Comparison of ENCODE assay signal across 8 cellular contexts in the genomic region with DNA sequence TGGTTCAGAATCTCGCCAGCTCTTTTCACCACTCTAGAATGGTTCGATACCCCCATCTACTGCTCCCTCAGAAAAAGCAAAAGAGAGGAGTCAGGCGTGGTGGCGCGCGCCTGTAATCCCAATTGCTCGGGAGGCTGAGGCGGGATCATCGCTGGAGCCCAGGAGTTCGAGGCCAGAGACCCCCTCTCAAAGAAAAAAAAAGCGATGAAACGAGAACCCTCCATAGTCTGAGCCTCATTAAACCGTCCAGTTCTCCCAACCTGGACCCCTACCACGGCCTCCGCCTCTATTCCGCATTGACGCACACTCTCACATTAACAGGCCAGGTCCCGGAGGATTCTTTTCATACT. TPM values are rescaled to one million over a fixed set of nuclear protein-coding genes. Genes with fewer than 3 reads are reported as not detected.
DNase-seq lines count a peak whose midpoint lies in the region; ATAC-seq, FAIRE-seq and TF ChIP-seq lines count a peak whose summit lies in the region.

No MANE protein-coding gene starts in this region.

- no peaks in the 10 kb centered on the region for H3K36me3 Mint-ChIP-seq in activated naive CD4-positive, alpha-beta T cell treated with anti-CD3 and anti-CD28 coated beads, Interleukin-2, amount 50 U/mL, for 24 hours

- H3K4me3 ChIP-seq in body of pancreas: peak overlapping the region; percentile 47 to 81
- H3K4me3 ChIP-seq in lower lobe of right lung: peak overlapping the region; percentile 80

- H3K36me3 ChIP-seq in body of pancreas (replicated peaks in 1 of 2; ENCODE audit: insufficient read depth in 1 of 2, low read depth in 2 of 2) (no peaks in the 10 kb centered on the region), lower lobe of right lung (no peaks in the 10 kb centered on the region)

- H3K9me3 ChIP-seq in body of pancreas (no peaks in the 10 kb centered on the region), lower lobe of right lung (no peaks in the 10 kb centered on the region)

- no peak for FAIRE-seq in urothelium cell line (lab: Jason Lieb, UNC)

- H3K4me1 Mint-ChIP-seq in activated naive CD4-positive, alpha-beta T cell treated with anti-CD3 and anti-CD28 coated beads, Interleukin-2, amount 50 U/mL, for 24 hours: peaks cover 26% of the 10 kb centered on the region

- DNase-seq in activated naive CD4-positive, alpha-beta T cell (lab: John Stamatoyannopoulos, UW): no peak
- no peak for DNase-seq in body of pancreas
- DNase-seq in lower lobe of right lung: no peak
- peak; percentile 10 for DNase-seq in urothelium cell line (ENCODE audit: low spot score)
- DNase-seq in stimulated activated naive CD4-positive, alpha-beta T cell treated with Interleukin-2 at 50 U/mL for 16 hours (lab: John Stamatoyannopoulos, UW): no peak
- DNase-seq in stimulated activated naive CD4-positive, alpha-beta T cell (lab: John Stamatoyannopoulos, UW): no peak

- H3K4me1 ChIP-seq in body of pancreas: peaks cover 14% of the 10 kb centered on the region
- peaks cover 38% of the 10 kb centered on the region for H3K4me1 ChIP-seq in lower lobe of right lung

- H3K27me3 ChIP-seq in body of pancreas (no peaks in the 10 kb centered on the region), lower lobe of right lung (ENCODE audit: low read depth) (no peaks in the 10 kb centered on the region)

- ATAC-seq in body of pancreas (no peak), lower lobe of right lung (no peak), GM18505 (IDR thresholded peaks at IDR 0.05; ENCODE audit: unreplicated experiment) (no peak)

- WGBS in body of pancreas, 2 donors: 20 to 42% methylated on average over 10 to 18 of the region's 18 CpGs

- TF ChIP-seq POLR2A in body of pancreas (IDR thresholded peaks at IDR 0.05) (no peak), GM18505 (IDR thresholded peaks at IDR 0.05; ENCODE audit: borderline replicate concordance, extremely low read depth, insufficient read depth, insufficient read length) (no peak)

- intact Hi-C loops in body of pancreas (cut with DNase I) (no loop called here), lower lobe of right lung (cut with DNase I) (loop anchor here (10.0 kb wide), 1 partner anchor 71 kb away; no protein-coding TSS in a partner anchor)

- TF ChIP-seq CTCF in body of pancreas (IDR thresholded peaks at IDR 0.05): no peak
- no peak for TF ChIP-seq CTCF in lower lobe of right lung (IDR thresholded peaks at IDR 0.05)

- H3K4me3 Mint-ChIP-seq in activated naive CD4-positive, alpha-beta T cell treated with anti-CD3 and anti-CD28 coated beads, Interleukin-2, amount 50 U/mL, for 24 hours: peak overlapping the region; percentile 91

- H3K27me3 Mint-ChIP-seq in activated naive CD4-positive, alpha-beta T cell treated with anti-CD3 and anti-CD28 coated beads, Interleukin-2, amount 50 U/mL, for 24 hours: no peaks in the 10 kb centered on the region

- H3K27ac ChIP-seq in body of pancreas (peak overlapping the region in 3 of 4 donors; percentile 71 to 87 (median 78)), lower lobe of right lung (peak overlapping the region; percentile 92)

- H3K27ac Mint-ChIP-seq in activated naive CD4-positive, alpha-beta T cell treated with anti-CD3 and anti-CD28 coated beads, Interleukin-2, amount 50 U/mL, for 24 hours: peak overlapping the region; percentile 96

- no peaks in the 10 kb centered on the region for H3K9me3 Mint-ChIP-seq in activated naive CD4-positive, alpha-beta T cell treated with anti-CD3 and anti-CD28 coated beads, Interleukin-2, amount 50 U/mL, for 24 hours

RNA-seq across cellular contexts. Expression of a gene that starts 0.4 kb away (rescaled TPM):
- 1 to 10 TPM; 1.3 to 2.6 TPM for total RNA-seq in body of pancreas
- total RNA-seq in lower lobe of right lung: 8.5 TPM

RNA-seq across cellular contexts. Expression of a gene that starts 0.6 kb away (rescaled TPM):
- 10 to 100 TPM in 1 of 2 donors, 1 to 10 TPM in 1; 9.6 to 11.9 TPM for total RNA-seq in body of pancreas
- 41.4 TPM for total RNA-seq in lower lobe of right lung

RNA-seq across cellular contexts. Expression of a gene that starts 51.5 kb away (rescaled TPM):
- total RNA-seq in body of pancreas (10 to 100 TPM; 18.9 to 23.4 TPM), lower lobe of right lung (46.3 TPM)
